ENCODE assay signal across 8 cellular contexts in genomic region chr9:109779711-109780452, GRCh38. TPM values are rescaled to one million over a fixed set of nuclear protein-coding genes. Genes with fewer than 3 reads are reported as not detected.
A peak's percentile ranks its signal among the peaks of the same experiment; 100 is the strongest.
DNase-seq lines count a peak whose midpoint lies in the region; ATAC-seq and TF ChIP-seq lines count a peak whose summit lies in the region.

Gene PALM2AKAP2, plus strand, starts transcription at chr9:109780198. Its CDS starts 291 bp downstream, at chr9:109780489.

- H3K27me3 ChIP-seq in mucosa of stomach (ENCODE audit: control insufficient read depth, insufficient read depth, low read length), result peaks cover 14% of the 10 kb centered on the region

- H3K4me3 ChIP-seq in fibroblast of mammary gland (ENCODE audit: control insufficient read depth, low read depth, low read length) (peak within 1 kb of the TSS; percentile 73), mucosa of stomach (ENCODE audit: low read length) (no peak within 1 kb of the TSS)

- H3K27me3 Mint-ChIP-seq in activated T-cell treated with anti-CD3 and anti-CD28 coated beads, Interleukin-2, amount 50 U/mL, for 72 hours (ENCODE audit: low read depth), result peaks cover 57% of the 10 kb centered on the region

- TF ChIP-seq CTCF in fibroblast of mammary gland (conservative IDR thresholded peaks at IDR 0.05; ENCODE audit: control insufficient read depth, insufficient read depth, low read depth, low read length), result no peak

- H3K4me1 Mint-ChIP-seq in activated T-cell treated with anti-CD3 and anti-CD28 coated beads, Interleukin-2, amount 50 U/mL, for 72 hours (ENCODE audit: low read depth), result no peaks in the 10 kb centered on the region

- no peak within 1 kb of the TSS for H3K27ac Mint-ChIP-seq in activated T-cell treated with anti-CD3 and anti-CD28 coated beads, Interleukin-2, amount 50 U/mL, for 72 hours

- peaks cover 4% of the 10 kb centered on the region for H3K4me1 ChIP-seq in mucosa of stomach (ENCODE audit: control insufficient read depth, insufficient read depth, low read length)

- H3K4me3 Mint-ChIP-seq in activated T-cell treated with anti-CD3 and anti-CD28 coated beads, Interleukin-2, amount 50 U/mL, for 72 hours, result peak within 1 kb of the TSS; percentile 35 to 36

- no peaks in the 10 kb centered on the region for H3K36me3 Mint-ChIP-seq in activated T-cell treated with anti-CD3 and anti-CD28 coated beads, Interleukin-2, amount 50 U/mL, for 72 hours (ENCODE audit: insufficient read depth in 2 of 2)

- DNase-seq in activated T-cell treated with anti-CD3 and anti-CD28 coated beads, Interleukin-2, amount 50 U/mL, for 72 hours, result peak; percentile 1 to 7
- no peak for DNase-seq in activated T-cell treated with anti-CD3 and anti-CD28 coated beads, Interleukin-2, amount 50 U/mL, for 1 hour
- peak; percentile 12 for DNase-seq in RPMI8226
- peak; percentile 54 for DNase-seq in fibroblast of mammary gland (ENCODE audit: low read depth)
- DNase-seq in activated gamma-delta T cell (lab: John Stamatoyannopoulos, UW), result no peak
- no peak for DNase-seq in SKM-1 treated with dmso at 0.1 percent for 144 hours (lab: John Stamatoyannopoulos, UW; ENCODE audit: unreplicated experiment)
- no peak for DNase-seq in cortex of kidney (lab: John Stamatoyannopoulos, UW)

- H3K9ac ChIP-seq in mucosa of stomach (ENCODE audit: low read length), result peak within 1 kb of the TSS; percentile 56

- H3K9me3 Mint-ChIP-seq in activated T-cell treated with anti-CD3 and anti-CD28 coated beads, Interleukin-2, amount 50 U/mL, for 72 hours, result no peaks in the 10 kb centered on the region

- peak; percentile 23 to 50 for ATAC-seq in activated T-cell treated with anti-CD3 and anti-CD28 coated beads, Interleukin-2, amount 50 U/mL, for 72 hours (replicated peaks in 1 of 2)

- no peaks in the 10 kb centered on the region for H3K9me3 ChIP-seq in mucosa of stomach (ENCODE audit: control insufficient read depth, low read length)

- no peaks in the 10 kb centered on the region for H3K36me3 ChIP-seq in mucosa of stomach (ENCODE audit: control insufficient read depth, insufficient read depth, low read length)

RNA-seq across cellular contexts. Expression of gene PALM2AKAP2, which starts in this region (rescaled TPM):
- under 1 TPM; 0.05 to 0.30 TPM for total RNA-seq in activated T-cell treated with anti-CD3 and anti-CD28 coated beads, Interleukin-2, amount 50 U/mL, for 72 hours

Comparison
In these comparisons a context has a peak if more than half of its experiments do, and no peak if none do; other contexts are left out.
1. Peak in DNase-seq and ATAC-seq in activated T-cell treated with anti-CD3 and anti-CD28 coated beads, Interleukin-2, amount 50 U/mL, for 72 hours; RNA of the gene not detected or under 1 TPM.
2. DNase-seq: peak in RPMI8226 (single experiment) and fibroblast of mammary gland (single experiment); none in activated T-cell treated with anti-CD3 and anti-CD28 coated beads, Interleukin-2, amount 50 U/mL, for 1 hour (single experiment), activated gamma-delta T cell (single experiment), SKM-1 treated with dmso at 0.1 percent for 144 hours (single experiment) and cortex of kidney (single experiment).